In genomic region chr2:137706786-137707613, GRCh38 we compare ENCODE assay signal across 14 cellular contexts.
DNase-seq lines count a peak whose midpoint lies in the region; ATAC-seq and TF ChIP-seq lines count a peak whose summit lies in the region.
"Had no signal": no experiment of that assay in that cellular context is flagged by ENCODE, and none has a peak within 500 bp of the region (broad histone marks: within the 10 kb centered on the region; RNA-seq: fewer than 3 reads in every experiment).

No MANE protein-coding gene starts in this region.

- H3K27me3 ChIP-seq in WERI-Rb-1 (ENCODE audit: insufficient read depth, low read depth, severe bottlenecking) (no peaks in the 10 kb centered on the region), hepatocyte (no peaks in the 10 kb centered on the region)

- no peak overlapping the region for H2AFZ ChIP-seq in hepatocyte

- ATAC-seq in GM18498 (IDR thresholded peaks at IDR 0.05; ENCODE audit: unreplicated experiment), result no peak
- ATAC-seq: left colon, Panc1 had no signal

- no peaks in the 10 kb centered on the region for H3K36me3 ChIP-seq in WERI-Rb-1
- no peaks in the 10 kb centered on the region for H3K36me3 ChIP-seq in hepatocyte (replicated peaks; ENCODE audit: insufficient read depth, low read depth)

- no peaks in the 10 kb centered on the region for H3K9me2 ChIP-seq in hepatocyte (replicated peaks; ENCODE audit: insufficient read depth)

- H3K4me3 ChIP-seq in WERI-Rb-1 (ENCODE audit: low read depth, low read length) (no peak overlapping the region), hepatocyte (no peak overlapping the region)

- DNase-seq in COLO668 (lab: John Stamatoyannopoulos, UW; ENCODE audit: unreplicated experiment), result peak; percentile 7
- DNase-seq in HK-2 (ENCODE audit: unreplicated experiment), result peak; percentile 62
- DNase-seq in NOMO-1 treated with dmso at 0.1 percent for 144 hours (lab: John Stamatoyannopoulos, UW; ENCODE audit: unreplicated experiment), result peak; percentile 88
- DNase-seq in iris pigment epithelial cell (ENCODE audit: low read depth), result peak; percentile 10
- no peak for DNase-seq in WERI-Rb-1
- DNase-seq in hepatocyte (ENCODE audit: low spot score), result no peak
- no peak for DNase-seq in activated CD4-positive, alpha-beta T cell treated with anti-CD3 and anti-CD28 coated beads, Interleukin-2, amount 50 U/mL, for 4 hours
- DNase-seq: activated gamma-delta T cell treated with Interleukin-2 at 50 U/mL for 16 hours, endodermal cell, left colon, NCI-H2029, nephron progenitor cell had no signal

- H3K4me1 ChIP-seq in hepatocyte (ENCODE audit: insufficient read depth), result no peaks in the 10 kb centered on the region

- TF ChIP-seq CTCF in WERI-Rb-1 (IDR thresholded peaks at IDR 0.05; ENCODE audit: low read depth, low read length) (no peak), hepatocyte (IDR thresholded peaks at IDR 0.05; ENCODE audit: poor library complexity) (no peak)

- H3K4me2 ChIP-seq in hepatocyte, result no peak overlapping the region

- H3K27ac ChIP-seq in WERI-Rb-1 (no peak overlapping the region), hepatocyte (no peak overlapping the region)

- H4K20me1 ChIP-seq in hepatocyte (ENCODE audit: insufficient read depth, poor library complexity, severe bottlenecking), result no peaks in the 10 kb centered on the region

- 90% methylated on average over 15 of the region's 15 CpGs for WGBS in hepatocyte (ENCODE audit: low lambda C conversion rate, missing lambda C conversion rate)

- H3K9me3 ChIP-seq in WERI-Rb-1 (ENCODE audit: severe bottlenecking) (no peaks in the 10 kb centered on the region), hepatocyte (ENCODE audit: low read depth) (no peaks in the 10 kb centered on the region)

- no peaks in the 10 kb centered on the region for H3K79me2 ChIP-seq in hepatocyte

Comparison
In these comparisons a context has a peak if more than half of its experiments do, and no peak if none do; other contexts are left out.
1. DNase-seq: peak in COLO668 (single experiment), HK-2 (single experiment), NOMO-1 treated with dmso at 0.1 percent for 144 hours (single experiment) and iris pigment epithelial cell (single experiment); none in WERI-Rb-1 (single experiment), hepatocyte (single experiment) and activated CD4-positive, alpha-beta T cell treated with anti-CD3 and anti-CD28 coated beads, Interleukin-2, amount 50 U/mL, for 4 hours (0 of 2).